In genomic region chr2:9093324-9093723, GRCh38 we compare ENCODE assay signal across 21 cellular contexts.
DNase-seq lines count a peak whose midpoint lies in the region; ATAC-seq, FAIRE-seq and TF ChIP-seq lines count a peak whose summit lies in the region.
"Had no signal": no experiment of that assay in that cellular context is flagged by ENCODE, and none has a peak within 500 bp of the region (broad histone marks: within the 10 kb centered on the region; RNA-seq: fewer than 3 reads in every experiment).

No MANE protein-coding gene starts in this region.

- H3K4me3 ChIP-seq in GM12878, result no peak overlapping the region
- no peak overlapping the region for H3K4me3 ChIP-seq in CD4-positive, alpha-beta memory T cell (ENCODE audit: low read length in 2 of 2)

- H3K9me3 Mint-ChIP-seq in activated naive CD4-positive, alpha-beta T cell treated with anti-CD3 and anti-CD28 coated beads, Interleukin-2, amount 50 U/mL, for 24 hours, result no peaks in the 10 kb centered on the region
- H3K9me3 Mint-ChIP-seq in activated naive CD4-positive, alpha-beta T cell treated with anti-CD3 and anti-CD28 coated beads for 36 hours, result no peaks in the 10 kb centered on the region
- H3K9me3 Mint-ChIP-seq in CD4-positive, alpha-beta memory T cell, result no peaks in the 10 kb centered on the region
- H3K9me3 Mint-ChIP-seq: HFFc6 had no signal

- peak overlapping the region; percentile 57; the same call in 1 of the 2 replicates for H3K27ac ChIP-seq in GM12878 (ENCODE audit: control insufficient read depth, insufficient read depth)
- no peak overlapping the region for H3K27ac ChIP-seq in CD4-positive, alpha-beta memory T cell (ENCODE audit: low read depth, low read length)
- H3K27ac ChIP-seq: C4-2B, KMS-11 had no signal

- no peak overlapping the region for H3K9ac ChIP-seq in GM12878 (ENCODE audit: control insufficient read depth, insufficient read depth, low read length)
- H3K9ac ChIP-seq: KMS-11 had no signal

- H3K79me2 ChIP-seq in GM12878 (ENCODE audit: control insufficient read depth, insufficient read depth, low read length), result no peaks in the 10 kb centered on the region

- no peak for DNase-seq in activated naive CD4-positive, alpha-beta T cell treated with anti-CD3 and anti-CD28 coated beads for 36 hours
- DNase-seq in GM12878 (ENCODE audit: low read depth, low spot score), result no peak
- DNase-seq in SW 1271 (lab: John Stamatoyannopoulos, UW), result no peak
- no peak for DNase-seq in CD4-positive, alpha-beta memory T cell
- DNase-seq: AML-193, HFFc6, NCI-H1417, NCI-H1694 treated with DMSO at 0.1 percent for 48 hours, NCI-H2081 treated with DMSO at 0.1 percent for 48 hours, NCI-H2171 treated with DMSO at 0.1 percent for 48 hours, NCI-H524 treated with DMSO at 0.1 percent for 48 hours, NCI-H82, PC-3, Right ventricle myocardium superior had no signal

- POLR2A ChIA-PET in GM12878 (lab: Charles Lee), result interaction anchor here (0.7 to 2.4 kb wide), 5 partner anchors 40 to 111 kb away, joined by 4 to 10 read pairs (median 6); partner anchors contain the start of gene MBOAT2
- POLR2A ChIA-PET in CD4-positive, alpha-beta memory T cell (lab: Charles Lee; ENCODE audit: partially characterized antibody), result no interaction called here

- BruUV-seq in GM12878 (replicated peaks; lab: Mats Ljungman, UMichigan), result no TSS peak

- H3K36me3 ChIP-seq in GM12878 (ENCODE audit: control insufficient read depth in 2 of 2, insufficient read depth in 2 of 2, low read length in 1 of 2), result no peaks in the 10 kb centered on the region
- no peaks in the 10 kb centered on the region for H3K36me3 ChIP-seq in CD4-positive, alpha-beta memory T cell (ENCODE audit: insufficient read depth, low read length)

- ATAC-seq in HG03045 (IDR thresholded peaks at IDR 0.05; ENCODE audit: unreplicated experiment) (peak; percentile 13), GM12878 (peak; percentile 12; the same call in 2 of the 3 replicates), GM19455 (IDR thresholded peaks at IDR 0.05; ENCODE audit: unreplicated experiment) (no peak), HG02610 (IDR thresholded peaks at IDR 0.05; ENCODE audit: unreplicated experiment) (no peak)
- ATAC-seq: PC-3 had no signal

- H3K4me3 Mint-ChIP-seq in activated naive CD4-positive, alpha-beta T cell treated with anti-CD3 and anti-CD28 coated beads, Interleukin-2, amount 50 U/mL, for 24 hours, result no peak overlapping the region
- no peak overlapping the region for H3K4me3 Mint-ChIP-seq in activated naive CD4-positive, alpha-beta T cell treated with anti-CD3 and anti-CD28 coated beads for 36 hours
- H3K4me3 Mint-ChIP-seq in CD4-positive, alpha-beta memory T cell, result no peak overlapping the region
- H3K4me3 Mint-ChIP-seq: HFFc6 had no signal

- in situ Hi-C loops in GM12878 (cut with MboI), result no loop called here

- TF ChIP-seq EP300 in GM12878 (IDR thresholded peaks at IDR 0.05; ENCODE audit: borderline replicate concordance in 1 of 2, control insufficient read depth in 1 of 2, low read depth in 2 of 2, low read length in 2 of 2), result 0 out of 4 replicates have a peak, but pooled peaks of 1 of the 2 experiments have one; percentile 30

- H3K27ac Mint-ChIP-seq in activated naive CD4-positive, alpha-beta T cell treated with anti-CD3 and anti-CD28 coated beads, Interleukin-2, amount 50 U/mL, for 24 hours, result peak overlapping the region; percentile 13
- H3K27ac Mint-ChIP-seq in activated naive CD4-positive, alpha-beta T cell treated with anti-CD3 and anti-CD28 coated beads for 36 hours, result no peak overlapping the region
- no peak overlapping the region for H3K27ac Mint-ChIP-seq in CD4-positive, alpha-beta memory T cell

- H3K36me3 Mint-ChIP-seq in activated naive CD4-positive, alpha-beta T cell treated with anti-CD3 and anti-CD28 coated beads, Interleukin-2, amount 50 U/mL, for 24 hours, result no peaks in the 10 kb centered on the region
- H3K36me3 Mint-ChIP-seq in activated naive CD4-positive, alpha-beta T cell treated with anti-CD3 and anti-CD28 coated beads for 36 hours (ENCODE audit: low read depth), result no peaks in the 10 kb centered on the region
- no peaks in the 10 kb centered on the region for H3K36me3 Mint-ChIP-seq in CD4-positive, alpha-beta memory T cell

- no peaks in the 10 kb centered on the region for H3K27me3 ChIP-seq in GM12878 (replicated peaks in 1 of 2; ENCODE audit: control insufficient read depth in 2 of 2, insufficient read depth in 2 of 2, low read length in 1 of 2)
- H3K27me3 ChIP-seq in CD4-positive, alpha-beta memory T cell (ENCODE audit: insufficient read depth, low read length), result no peaks in the 10 kb centered on the region

- RAD21 ChIA-PET in GM12878 (lab: Charles Lee; ENCODE audit: unreplicated experiment), result interaction anchor here (0.7 to 3.0 kb wide), 24 partner anchors 7 to 531 kb away, joined by 3 to 52 read pairs (median 6); partner anchors contain the start of genes ID2 and MBOAT2

- no peak overlapping the region for H2AFZ ChIP-seq in GM12878 (ENCODE audit: control insufficient read depth, low read depth, low read length)

- CTCF ChIA-PET in activated naive CD4-positive, alpha-beta T cell treated with anti-CD3 and anti-CD28 coated beads for 36 hours (lab: Charles Lee), result interaction anchor here (0.6 to 0.7 kb wide), 2 partner anchors 68 to 267 kb away, joined by 3 to 4 read pairs; no protein-coding TSS in a partner anchor
- CTCF ChIA-PET in GM12878 (lab: Yijun Ruan, JAX), result interaction anchor here (0.9 to 3.0 kb wide), 13 partner anchors 8 to 219 kb away, joined by 3 to 28 read pairs (median 5); no protein-coding TSS in a partner anchor
- CTCF ChIA-PET in CD4-positive, alpha-beta memory T cell (lab: Charles Lee; ENCODE audit: partially characterized antibody), result no interaction called here

- H4K20me1 ChIP-seq in GM12878 (ENCODE audit: control insufficient read depth, insufficient read depth), result no peaks in the 10 kb centered on the region

- TF ChIP-seq CTCF in GM12878 (IDR thresholded peaks at IDR 0.05 in 2 of 3, conservative IDR thresholded peaks at IDR 0.05 in 1 of 3; ENCODE audit: control insufficient read depth in 2 of 3, extremely low read depth in 1 of 3, insufficient read depth in 1 of 3, low read depth in 3 of 3, low read length in 3 of 3), result no peak

- FAIRE-seq in GM12878 (lab: Jason Lieb, UNC), result no peak
- FAIRE-seq: G401.6 had no signal

- H3K27me3 Mint-ChIP-seq in activated naive CD4-positive, alpha-beta T cell treated with anti-CD3 and anti-CD28 coated beads, Interleukin-2, amount 50 U/mL, for 24 hours, result peaks cover 26% of the 10 kb centered on the region
- H3K27me3 Mint-ChIP-seq in activated naive CD4-positive, alpha-beta T cell treated with anti-CD3 and anti-CD28 coated beads for 36 hours (ENCODE audit: low read depth), result peaks cover 26% of the 10 kb centered on the region
- peaks cover 25 to 31% of the 10 kb centered on the region in 2 donors for H3K27me3 Mint-ChIP-seq in CD4-positive, alpha-beta memory T cell

- TF ChIP-seq POLR2A in GM12878 (IDR thresholded peaks at IDR 0.05; ENCODE audit: low read depth, low read length), result no peak

- peaks cover 20% of the 10 kb centered on the region for H3K4me1 ChIP-seq in GM12878 (ENCODE audit: control insufficient read depth, insufficient read depth, low read length)
- no peaks in the 10 kb centered on the region for H3K4me1 ChIP-seq in CD4-positive, alpha-beta memory T cell (ENCODE audit: insufficient read depth, low read length)

- H3K4me1 Mint-ChIP-seq in activated naive CD4-positive, alpha-beta T cell treated with anti-CD3 and anti-CD28 coated beads, Interleukin-2, amount 50 U/mL, for 24 hours, result no peaks in the 10 kb centered on the region
- no peaks in the 10 kb centered on the region for H3K4me1 Mint-ChIP-seq in activated naive CD4-positive, alpha-beta T cell treated with anti-CD3 and anti-CD28 coated beads for 36 hours (ENCODE audit: low read depth)
- peaks cover 0 to 8% (median 0%) of the 10 kb centered on the region in 4 donors for H3K4me1 Mint-ChIP-seq in CD4-positive, alpha-beta memory T cell

- 37% methylated on average over 3 of the region's 3 CpGs for WGBS in GM12878 (ENCODE audit: insufficient coverage, insufficient replicate concordance, low lambda C conversion rate, missing lambda C conversion rate)

- H3K9me3 ChIP-seq in GM12878 (replicated peaks; ENCODE audit: control insufficient read depth, insufficient read depth, low read length), result no peaks in the 10 kb centered on the region
- no peaks in the 10 kb centered on the region for H3K9me3 ChIP-seq in CD4-positive, alpha-beta memory T cell (ENCODE audit: control insufficient read depth in 1 of 2, low read length in 2 of 2)

- intact Hi-C loops in activated naive CD4-positive, alpha-beta T cell treated with anti-CD3 and anti-CD28 coated beads for 36 hours (cut with micrococcal nuclease), result no loop called here
- intact Hi-C loops in GM12878 (cut with micrococcal nuclease; ENCODE audit: unreplicated experiment), result loop anchor here (2.0 to 5.0 kb wide), 3 partner anchors 41 to 106 kb away; partner anchors contain the start of gene MBOAT2
- intact Hi-C loops in CD4-positive, alpha-beta memory T cell (cut with micrococcal nuclease), result no loop called here

- no peak for TF ChIP-seq RAD21 in GM12878 (IDR thresholded peaks at IDR 0.05; ENCODE audit: insufficient read depth, low read depth, low read length)

- SMC1A ChIA-PET in GM12878 (lab: Charles Lee; ENCODE audit: uncharacterized antibody, unreplicated experiment), result interaction anchor here (1.2 to 4.3 kb wide), 18 partner anchors 19 to 290 kb away, joined by 3 to 36 read pairs (median 8); no protein-coding TSS in a partner anchor

- peak overlapping the region; percentile 62 for H3K4me2 ChIP-seq in GM12878 (ENCODE audit: control insufficient read depth, insufficient read depth)
- H3K4me2 ChIP-seq: KMS-11 had no signal

TF ChIP-seq in GM12878, 131 proteins besides CTCF, POLR2A, EP300 and RAD21:
- TF ChIP-seq MTA2 (IDR thresholded peaks at IDR 0.05; ENCODE audit: low read depth) (peak; percentile 37), IKZF1 (conservative IDR thresholded peaks at IDR 0.05) (no peak), IKZF2 (IDR thresholded peaks at IDR 0.05) (peak in 1 of 2 experiments; percentile 15; a peak in 2 of 4 replicates), USF1 (IDR thresholded peaks at IDR 0.05; ENCODE audit: borderline replicate concordance, extremely low read length, insufficient read depth, low read depth, low read length) (no peak)

Comparison
In these comparisons a context has a peak if more than half of its experiments do, and no peak if none do; other contexts are left out.
1. ATAC-seq: peak in HG03045 (single experiment) and GM12878 (single experiment); none in GM19455 (single experiment) and HG02610 (single experiment).